18 cellular contexts compared by ENCODE assay signal in genomic region chr5:167947312-167947711, GRCh38.
"Had no signal": no experiment of that assay in that cellular context is flagged by ENCODE, and none has a peak within 500 bp of the region (broad histone marks: within the 10 kb centered on the region; RNA-seq: fewer than 3 reads in every experiment).

No MANE protein-coding gene starts in this region.

- H3K9me3 ChIP-seq: gastroesophageal sphincter, left lung, uterus had no signal

- H3K27me3 Mint-ChIP-seq: activated B cell treated with CpG ODN at 0.5 μM for 24 hours; activated CD4-positive, alpha-beta T cell treated with anti-CD3 and anti-CD28 coated beads, Interleukin-2, amount 10 ng/mL, durations not matched to agents 24 days and 14 days; central memory CD8-positive, alpha-beta T cell; effector memory CD8-positive, alpha-beta T cell had no signal

- H3K27me3 ChIP-seq: gastroesophageal sphincter, left lung, uterus had no signal

- H3K4me1 Mint-ChIP-seq: activated CD4-positive, alpha-beta T cell treated with anti-CD3 and anti-CD28 coated beads, Interleukin-2, amount 10 ng/mL, durations not matched to agents 24 days and 14 days; central memory CD8-positive, alpha-beta T cell had no signal

- ATAC-seq: activated CD8-positive, alpha-beta T cell treated with anti-CD3 and anti-CD28 coated beads, Interleukin-2, amount 10 ng/mL, durations not matched to agents 7 days and 5 days; activated naive CD4-positive, alpha-beta T cell treated with anti-CD3 and anti-CD28 coated beads, Interleukin-2, amount 50 U/mL, for 72 hours; effector memory CD8-positive, alpha-beta T cell; gastroesophageal sphincter; left lung had no signal

- H3K27ac Mint-ChIP-seq: activated B cell treated with CpG ODN at 0.5 μM for 24 hours; activated CD4-positive, alpha-beta T cell treated with anti-CD3 and anti-CD28 coated beads, Interleukin-2, amount 10 ng/mL, durations not matched to agents 24 days and 14 days; activated CD8-positive, alpha-beta T cell treated with anti-CD3 and anti-CD28 coated beads, Interleukin-2, amount 10 ng/mL, durations not matched to agents 7 days and 5 days; activated naive CD4-positive, alpha-beta T cell treated with anti-CD3 and anti-CD28 coated beads, Interleukin-2, amount 50 U/mL, for 72 hours; effector memory CD8-positive, alpha-beta T cell; nephron; progenitor cell of endocrine pancreas had no signal

- DNase-seq: activated B cell treated with CpG ODN at 0.5 μM for 24 hours; activated CD4-positive, alpha-beta T cell treated with anti-CD3 and anti-CD28 coated beads, Interleukin-2, amount 10 ng/mL, durations not matched to agents 24 days and 14 days; activated CD8-positive, alpha-beta memory T cell treated with anti-CD3 and anti-CD28 coated beads, Interleukin-2, amount 50 U/mL, for 4 hours; activated CD8-positive, alpha-beta T cell treated with anti-CD3 and anti-CD28 coated beads, Interleukin-2, amount 10 ng/mL, durations not matched to agents 7 days and 5 days; activated gamma-delta T cell; activated T-cell treated with anti-CD3 and anti-CD28 coated beads, Interleukin-2, amount 50 U/mL, for 48 hours; effector memory CD8-positive, alpha-beta T cell; hippocampal formation; left lung; stimulated activated CD4-positive, alpha-beta T cell treated with anti-CD3 and anti-CD28 coated beads, Interleukin-12 subunit alpha, Interleukin-12 subunit beta, amount 100 ng/mL, for 4 hours; stimulated activated CD4-positive, alpha-beta T cell treated with anti-CD3 and anti-CD28 coated beads, Interleukin-2, amount 100 ng/mL, for 24 hours; T-helper 2 cell; uterus had no signal

- H3K27ac ChIP-seq: left lung, uterus had no signal

- H3K36me3 ChIP-seq: gastroesophageal sphincter, left lung, uterus had no signal

- H3K4me3 ChIP-seq: gastroesophageal sphincter, left lung, uterus had no signal

- H3K36me3 Mint-ChIP-seq: activated naive CD4-positive, alpha-beta T cell treated with anti-CD3 and anti-CD28 coated beads, Interleukin-2, amount 50 U/mL, for 72 hours had no signal

- H3K9me3 Mint-ChIP-seq: activated B cell treated with CpG ODN at 0.5 μM for 24 hours; activated CD4-positive, alpha-beta T cell treated with anti-CD3 and anti-CD28 coated beads, Interleukin-2, amount 10 ng/mL, durations not matched to agents 24 days and 14 days; activated naive CD4-positive, alpha-beta T cell treated with anti-CD3 and anti-CD28 coated beads, Interleukin-2, amount 50 U/mL, for 72 hours; central memory CD8-positive, alpha-beta T cell; nephron had no signal

- H3K4me1 ChIP-seq: left lung, uterus had no signal

- H3K4me3 Mint-ChIP-seq: activated B cell treated with CpG ODN at 0.5 μM for 24 hours; activated CD4-positive, alpha-beta T cell treated with anti-CD3 and anti-CD28 coated beads, Interleukin-2, amount 10 ng/mL, durations not matched to agents 24 days and 14 days; activated CD8-positive, alpha-beta T cell treated with anti-CD3 and anti-CD28 coated beads, Interleukin-2, amount 10 ng/mL, durations not matched to agents 7 days and 5 days; central memory CD8-positive, alpha-beta T cell; effector memory CD8-positive, alpha-beta T cell; nephron had no signal
